ENCODE assay signal across 8 cellular contexts in genomic region chr4:165208322-165208652, GRCh38. TPM values are rescaled to one million over a fixed set of nuclear protein-coding genes. Genes with fewer than 3 reads are reported as not detected.
DNase-seq lines count a peak whose midpoint lies in the region; ATAC-seq, FAIRE-seq and TF ChIP-seq lines count a peak whose summit lies in the region.

No MANE protein-coding gene starts in this region.

- TF ChIP-seq CTCF in HepG2 (CRISPR knock-in tag; IDR thresholded peaks at IDR 0.05) (no peak), tibial nerve (IDR thresholded peaks at IDR 0.05) (no peak), mucosa of descending colon (IDR thresholded peaks at IDR 0.05) (no peak)

- CTCF ChIA-PET in HepG2 (lab: Yijun Ruan, JAX; ENCODE audit: low intra/inter-chr PET ratio, low total read pairs), result no interaction called here

- BruUV-seq in HepG2 (replicated peaks; lab: Mats Ljungman, UMichigan), result no TSS peak

- no peaks in the 10 kb centered on the region for H4K20me1 ChIP-seq in HepG2 (ENCODE audit: insufficient read depth, low read length)

- H3K79me2 ChIP-seq in HepG2 (ENCODE audit: insufficient read depth, low read length), result peaks cover 35% of the 10 kb centered on the region

- no peak overlapping the region for H3K27ac ChIP-seq in HepG2 (ENCODE audit: extremely low read length, insufficient read depth, low read length)
- peak overlapping the region in 1 of 4 donors; percentile 92 for H3K27ac ChIP-seq in tibial nerve

- POLR2A ChIA-PET in HepG2 (lab: Yijun Ruan, JAX), result interaction anchor here (2.3 kb wide), 1 partner anchor 119 kb away, joined by 7 read pairs; the partner anchor contains the start of gene MSMO1

- no peak for FAIRE-seq in HepG2 (lab: Jason Lieb, UNC)

- TF ChIP-seq POLR2A in HepG2 (IDR thresholded peaks at IDR 0.05; ENCODE audit: insufficient read depth in 1 of 2, low read depth in 2 of 2, low read length in 2 of 2) (no peak), tibial nerve (IDR thresholded peaks at IDR 0.05) (no peak)

- TF ChIP-seq RAD21 in HepG2 (CRISPR knock-in tag; IDR thresholded peaks at IDR 0.05), result no peak

- peak overlapping the region; percentile 87 for H3K4me2 ChIP-seq in HepG2 (ENCODE audit: low read depth, low read length)

- intact Hi-C loops in HepG2 (cut with micrococcal nuclease; ENCODE audit: unreplicated experiment) (loop anchor here (5.0 kb wide), 2 partner anchors 76 to 96 kb away; partner anchors contain the start of gene TMEM192), mucosa of descending colon (cut with DNase I, micrococcal nuclease) (no loop called here)

- H3K4me1 ChIP-seq in adipocyte (ENCODE audit: control insufficient read depth, insufficient read depth, low read length) (peaks cover 21% of the 10 kb centered on the region), HepG2 (ENCODE audit: insufficient read depth, low read length) (peaks cover 47% of the 10 kb centered on the region), tibial nerve (peaks cover 0 to 25% (median 6%) of the 10 kb centered on the region in 4 donors), mucosa of descending colon (ENCODE audit: low read depth) (peaks cover 14% of the 10 kb centered on the region)

- H3K9ac ChIP-seq in adipocyte (ENCODE audit: low read length), result peak overlapping the region; percentile 84
- H3K9ac ChIP-seq in HepG2 (ENCODE audit: insufficient read depth, low read depth, low read length), result peak overlapping the region; percentile 72

- in situ Hi-C loops in HepG2 (cut with HindIII; ENCODE audit: extremely low pct_ligation_motif_present, low pct_unique_long_range_greater_than_20kb), result loop anchor here (5.0 kb wide), 1 partner anchor 119 kb away; the partner anchor contains the start of gene MSMO1

- H2AFZ ChIP-seq in HepG2 (ENCODE audit: low read length), result no peak overlapping the region

- 3% methylated on average over 10 of the region's 10 CpGs for WGBS in HepG2 (ENCODE audit: low lambda C conversion rate)
- WGBS in tibial nerve, 2 donors, result 15% methylated on average over 10 of the region's 10 CpGs

- peak overlapping the region; percentile 83 for H3K4me3 ChIP-seq in adipocyte (ENCODE audit: low read length)
- peak overlapping the region; percentile 78 to 92 (median 87) for H3K4me3 ChIP-seq in HepG2 (replicated peaks in 1 of 3; ENCODE audit: insufficient read depth in 1 of 3, low read depth in 2 of 3, low read length in 3 of 3)
- peak overlapping the region; percentile 67 to 96 (median 79) for H3K4me3 ChIP-seq in tibial nerve
- no peak overlapping the region for H3K4me3 ChIP-seq in mucosa of descending colon

- peak; percentile 64 for DNase-seq in activated effector memory CD4-positive, alpha-beta T cell treated with anti-CD3 and anti-CD28 coated beads, Interleukin-2, amount 50 U/mL, for 16 hours
- no peak for DNase-seq in activated effector memory CD4-positive, alpha-beta T cell treated with Interleukin-2 at 50 U/mL for 16 hours
- no peak for DNase-seq in adipocyte (ENCODE audit: low read depth)
- no peak for DNase-seq in HepG2 (ENCODE audit: low spot score)
- no peak for DNase-seq in tibial nerve (ENCODE audit: low spot score in 2 of 2)
- DNase-seq in CD1c-positive myeloid dendritic cell (ENCODE audit: extremely low spot score), result no peak
- DNase-seq in mucosa of descending colon, result no peak

- no peak for ATAC-seq in HepG2
- no peak for ATAC-seq in mucosa of descending colon
- no peak for ATAC-seq in GM21447 (IDR thresholded peaks at IDR 0.05; ENCODE audit: unreplicated experiment)

- no peaks in the 10 kb centered on the region for H3K9me3 ChIP-seq in adipocyte (ENCODE audit: control insufficient read depth, low read length)
- no peaks in the 10 kb centered on the region for H3K9me3 ChIP-seq in HepG2 (ENCODE audit: low read length)
- no peaks in the 10 kb centered on the region for H3K9me3 ChIP-seq in tibial nerve
- H3K9me3 ChIP-seq in mucosa of descending colon, result no peaks in the 10 kb centered on the region

- H3K27me3 ChIP-seq in adipocyte (replicated peaks; ENCODE audit: control insufficient read depth, insufficient read depth, low read length) (no peaks in the 10 kb centered on the region), HepG2 (ENCODE audit: control insufficient read depth in 1 of 2, insufficient read depth in 2 of 2, low read length in 2 of 2) (peaks cover 0 to 3% of the 10 kb centered on the region in 2 experiments; a peak in 1 of 5 replicates), tibial nerve (no peaks in the 10 kb centered on the region)

- no peaks in the 10 kb centered on the region for H3K36me3 ChIP-seq in adipocyte (ENCODE audit: control insufficient read depth, insufficient read depth, low read length, severe bottlenecking)
- no peaks in the 10 kb centered on the region for H3K36me3 ChIP-seq in HepG2 (replicated peaks in 1 of 2; ENCODE audit: control insufficient read depth in 1 of 2, insufficient read depth in 2 of 2, low read length in 2 of 2)
- no peaks in the 10 kb centered on the region for H3K36me3 ChIP-seq in tibial nerve
- H3K36me3 ChIP-seq in mucosa of descending colon (ENCODE audit: low read depth), result no peaks in the 10 kb centered on the region

- TF ChIP-seq EP300 in HepG2 (IDR thresholded peaks at IDR 0.05; ENCODE audit: low read depth in 2 of 2, low read length in 2 of 2), result no peak
- no peak for TF ChIP-seq EP300 in HepG2 (CRISPR knock-in tag; IDR thresholded peaks at IDR 0.05; ENCODE audit: borderline replicate concordance)
- no peak for TF ChIP-seq EP300 in tibial nerve (IDR thresholded peaks at IDR 0.05)

TF ChIP-seq in HepG2, 621 proteins besides CTCF, POLR2A, EP300 and RAD21:
- TF ChIP-seq ZNF678 (CRISPR knock-in tag; IDR thresholded peaks at IDR 0.05), result no peak
- TF ChIP-seq SAP130 (CRISPR knock-in tag; IDR thresholded peaks at IDR 0.05; ENCODE audit: low read depth), result 0 out of 2 replicates have a peak, but pooled peaks have one; percentile 2

RNA-seq across cellular contexts. Expression of gene KLHL2, which starts 0.9 kb away (rescaled TPM):
- total RNA-seq in HepG2 (2016; rRNA removed; fragmentation: Illumina TruSeq; extraction: Trizol) (14.4 and 17.6 TPM in 2 replicates), tibial nerve (10 to 100 TPM; 18.0 to 26.7 (median 23.8) TPM), mucosa of descending colon (10 to 100 TPM; 12.9 to 19.1 (median 16.4) TPM)
- 52.4 and 52.6 TPM in 2 replicates for total RNA-seq in HepG2 (2016; cell fraction: cytosol; rRNA removed; fragmentation: Illumina TruSeq; extraction: Trizol; ENCODE audit: low read depth)
- 14.9 and 17.3 TPM in 2 replicates for total RNA-seq in HepG2 (2016; cell fraction: insoluble cytoplasmic fraction; rRNA removed; fragmentation: Illumina TruSeq; extraction: Trizol)
- total RNA-seq in HepG2 (2016; cell fraction: membrane; rRNA removed; fragmentation: Illumina TruSeq; extraction: Trizol), result 23.8 and 25.0 TPM in 2 replicates
- total RNA-seq in HepG2 (2016; cell fraction: nucleus; rRNA removed; fragmentation: Illumina TruSeq; extraction: Trizol), result 11.9 and 12.8 TPM in 2 replicates
- 7.3 and 9.2 TPM in 2 replicates for polyA plus RNA-seq in HepG2 (2011; rRNA removed)
- polyA plus RNA-seq in HepG2 (2011; cell fraction: cytosol; rRNA removed), result 4.0 and 6.6 TPM in 2 replicates
- 4.0 and 5.2 TPM in 2 replicates for polyA plus RNA-seq in HepG2 (2011; cell fraction: nucleus; rRNA removed)
- polyA plus RNA-seq in HepG2 (2012), result 9.3 and 10.4 TPM in 2 replicates
- polyA plus RNA-seq in HepG2 (2016; cell fraction: cytosol; fragmentation: Illumina TruSeq; extraction: Trizol; ENCODE audit: low read depth), result 5.6 and 5.7 TPM in 2 replicates
- polyA plus RNA-seq in HepG2 (2016; cell fraction: insoluble cytoplasmic fraction; fragmentation: Illumina TruSeq; extraction: Trizol; ENCODE audit: low read depth), result 13.3 and 13.7 TPM in 2 replicates
- polyA plus RNA-seq in HepG2 (2016; cell fraction: membrane; fragmentation: Illumina TruSeq; extraction: Trizol; ENCODE audit: low read depth), result 10.8 and 11.4 TPM in 2 replicates
- 12.2 and 13.7 TPM in 2 replicates for polyA plus RNA-seq in HepG2 (2016; cell fraction: nucleus; fragmentation: Illumina TruSeq; extraction: Trizol; ENCODE audit: insufficient read depth, low read depth)
- 3.6 and 4.7 TPM in 2 replicates for polyA minus RNA-seq in HepG2 (2011; rRNA and poly(A)+ RNA removed; ENCODE audit: low replicate concordance)
- polyA minus RNA-seq in HepG2 (2011; cell fraction: cytosol; rRNA and poly(A)+ RNA removed), result 4.5 and 5.6 TPM in 2 replicates
- polyA minus RNA-seq in HepG2 (2011; cell fraction: nucleus; rRNA and poly(A)+ RNA removed), result 12.9 and 14.2 TPM in 2 replicates
